In the genomic region with DNA sequence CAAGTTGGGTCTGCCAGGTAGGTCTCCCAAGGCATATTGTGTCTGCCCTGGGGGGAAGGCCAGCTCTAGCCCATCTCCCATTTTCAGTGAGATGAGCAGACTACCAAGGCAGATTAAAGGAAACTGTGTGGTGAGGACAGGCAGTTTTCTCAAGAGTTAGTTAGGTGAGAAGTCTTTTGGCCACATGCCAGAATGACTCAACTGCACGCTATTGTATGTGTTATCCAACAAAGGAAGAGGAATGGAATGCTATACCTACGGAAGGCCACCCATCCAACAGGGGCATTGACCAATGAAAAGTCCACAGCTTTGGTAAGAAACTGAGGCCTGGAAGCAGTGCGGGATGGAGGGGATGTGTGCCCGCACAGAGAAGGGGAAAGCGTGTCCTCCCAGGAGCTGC, we compare ENCODE assay signal across 16 cellular contexts.
DNase-seq lines count a peak whose midpoint lies in the region; ATAC-seq, FAIRE-seq and TF ChIP-seq lines count a peak whose summit lies in the region.
"Had no signal": no experiment of that assay in that cellular context is flagged by ENCODE, and none has a peak within 500 bp of the region (broad histone marks: within the 10 kb centered on the region; RNA-seq: fewer than 3 reads in every experiment).

No MANE protein-coding gene starts in this region.

- no peaks in the 10 kb centered on the region for H3K27me3 ChIP-seq in K562 (ENCODE audit: control insufficient read depth in 2 of 2, insufficient read depth in 2 of 2, low read length in 2 of 2)
- H3K27me3 ChIP-seq: BLaER1, ovary had no signal

- H3K27me3 Mint-ChIP-seq in mesothelial cell of epicardium (ENCODE audit: low read depth) = peaks cover 34% of the 10 kb centered on the region
- H3K27me3 Mint-ChIP-seq: memory B cell had no signal

- no peaks in the 10 kb centered on the region for H3K79me2 ChIP-seq in K562 (ENCODE audit: control insufficient read depth, insufficient read depth, low read length)

- no peak for TF ChIP-seq RAD21 in K562 (CRISPR knock-in tag; conservative IDR thresholded peaks at IDR 0.05 in 1 of 2, IDR thresholded peaks at IDR 0.05 in 1 of 2)

- POLR2A ChIA-PET in K562 (lab: Yijun Ruan, JAX) = no interaction called here

- no peaks in the 10 kb centered on the region for H3K4me1 ChIP-seq in K562 (replicated peaks in 1 of 2; ENCODE audit: control insufficient read depth in 2 of 2, insufficient read depth in 2 of 2, low read length in 2 of 2)
- H3K4me1 ChIP-seq: BLaER1 had no signal

- DNase-seq in COLO668 (lab: John Stamatoyannopoulos, UW; ENCODE audit: unreplicated experiment) (peak; percentile 11), NB4 (ENCODE audit: low read depth) (peak; percentile 4), K562 (ENCODE audit: extremely low read depth in 1 of 4, low spot score in 3 of 4) (no peak), kidney glomerular epithelial cell (lab: John Stamatoyannopoulos, UW) (peak; percentile 37), HCEC 1CT (no peak), SKM-1 (lab: John Stamatoyannopoulos, UW; ENCODE audit: unreplicated experiment) (no peak), mesothelial cell of epicardium (ENCODE audit: low spot score in 2 of 2, unreplicated experiment in 2 of 2) (no peak)
- no peak for DNase-seq in activated CD8-positive, alpha-beta memory T cell treated with anti-CD3 and anti-CD28 coated beads for 24 hours
- DNase-seq: activated naive CD8-positive, alpha-beta T cell treated with anti-CD3 and anti-CD28 coated beads, Interleukin-2, amount 50 U/mL, for 24 hours; activated T-cell treated with anti-CD3 and anti-CD28 coated beads for 4 hours; NCI-H1048; ovary had no signal

- H3K9me3 Mint-ChIP-seq in mesothelial cell of epicardium = no peaks in the 10 kb centered on the region
- H3K9me3 Mint-ChIP-seq: activated naive CD8-positive, alpha-beta T cell treated with anti-CD3 and anti-CD28 coated beads, Interleukin-2, amount 50 U/mL, for 24 hours; memory B cell had no signal

- no peak overlapping the region for H3K4me3 Mint-ChIP-seq in mesothelial cell of epicardium
- H3K4me3 Mint-ChIP-seq: activated naive CD8-positive, alpha-beta T cell treated with anti-CD3 and anti-CD28 coated beads, Interleukin-2, amount 50 U/mL, for 24 hours; memory B cell had no signal

- intact Hi-C loops in K562 (cut with micrococcal nuclease) = no loop called here

- no peaks in the 10 kb centered on the region for H4K20me1 ChIP-seq in K562 (replicated peaks; ENCODE audit: control insufficient read depth, insufficient read depth, low read length)
- H4K20me1 ChIP-seq: BLaER1 had no signal

- H3K9ac ChIP-seq in K562 (ENCODE audit: insufficient read depth in 1 of 2, low read depth in 2 of 2, low read length in 2 of 2) = no peak overlapping the region
- H3K9ac ChIP-seq: BLaER1 had no signal

- H2AFZ ChIP-seq in K562 (ENCODE audit: low read depth, low read length) = no peak overlapping the region

- H3K9me3 ChIP-seq in K562 (replicated peaks; ENCODE audit: control insufficient read depth, insufficient read depth, low read depth, low read length) = no peaks in the 10 kb centered on the region
- H3K9me3 ChIP-seq: BLaER1, ovary had no signal

- no peak overlapping the region for H3K27ac Mint-ChIP-seq in mesothelial cell of epicardium
- H3K27ac Mint-ChIP-seq: activated naive CD8-positive, alpha-beta T cell treated with anti-CD3 and anti-CD28 coated beads, Interleukin-2, amount 50 U/mL, for 24 hours; memory B cell had no signal

- H3K4me1 Mint-ChIP-seq in mesothelial cell of epicardium = no peaks in the 10 kb centered on the region
- H3K4me1 Mint-ChIP-seq: activated naive CD8-positive, alpha-beta T cell treated with anti-CD3 and anti-CD28 coated beads, Interleukin-2, amount 50 U/mL, for 24 hours; memory B cell had no signal

- ATAC-seq in K562 = no peak
- ATAC-seq: activated naive CD8-positive, alpha-beta T cell treated with anti-CD3 and anti-CD28 coated beads, Interleukin-2, amount 50 U/mL, for 24 hours had no signal

- no peaks in the 10 kb centered on the region for H3K9me1 ChIP-seq in K562 (ENCODE audit: control insufficient read depth, insufficient read depth, low read length)

- H3K36me3 Mint-ChIP-seq in mesothelial cell of epicardium = no peaks in the 10 kb centered on the region
- H3K36me3 Mint-ChIP-seq: memory B cell had no signal

- 0% methylated on average over 5 of the region's 5 CpGs for WGBS in K562 (ENCODE audit: insufficient coverage, low coverage, missing lambda C conversion rate)

- in situ Hi-C loops in K562 (cut with MboI) = no loop called here

- no peak overlapping the region for H3K4me2 ChIP-seq in K562 (ENCODE audit: insufficient read depth, low read length)
- H3K4me2 ChIP-seq: BLaER1 had no signal

- no peaks in the 10 kb centered on the region for H3K36me3 ChIP-seq in K562 (ENCODE audit: control insufficient read depth, insufficient read depth, low read length)
- H3K36me3 ChIP-seq: BLaER1, ovary, WERI-Rb-1 had no signal

- no peak overlapping the region for H3K27ac ChIP-seq in K562 (ENCODE audit: extremely low read depth, low read depth, low read length)
- H3K27ac ChIP-seq: BLaER1, ovary, WERI-Rb-1 had no signal

- TF ChIP-seq EP300 in K562 (IDR thresholded peaks at IDR 0.05; ENCODE audit: low read length) = no peak

- TF ChIP-seq CTCF in NB4 (IDR thresholded peaks at IDR 0.05; ENCODE audit: low read depth, low read length) (no peak), K562 (IDR thresholded peaks at IDR 0.05 in 2 of 3, conservative IDR thresholded peaks at IDR 0.05 in 1 of 3; ENCODE audit: insufficient read depth in 2 of 3, low read depth in 1 of 3, low read length in 3 of 3) (no peak), mesothelial cell of epicardium (IDR thresholded peaks at IDR 0.05; ENCODE audit: unreplicated experiment) (no peak)

- TF ChIP-seq POLR2A in NB4 (IDR thresholded peaks at IDR 0.05; ENCODE audit: extremely low read depth, insufficient read length) (no peak), K562 (conservative IDR thresholded peaks at IDR 0.05) (no peak)

- CTCF ChIA-PET in K562 (lab: Yijun Ruan, JAX; ENCODE audit: low intra/inter-chr PET ratio) = no interaction called here

- H3K4me3 ChIP-seq in NB4 (ENCODE audit: low read depth, low read length) = no peak overlapping the region
- no peak overlapping the region for H3K4me3 ChIP-seq in K562
- H3K4me3 ChIP-seq: BLaER1, ovary had no signal

- no TSS peak for BruUV-seq in K562 (replicated peaks; lab: Mats Ljungman, UMichigan)

- FAIRE-seq in K562 (lab: Jason Lieb, UNC) = no peak
- FAIRE-seq: G401.6 had no signal

TF ChIP-seq in K562, 482 proteins besides CTCF, POLR2A, EP300 and RAD21:
- TF ChIP-seq, protein P1, sequence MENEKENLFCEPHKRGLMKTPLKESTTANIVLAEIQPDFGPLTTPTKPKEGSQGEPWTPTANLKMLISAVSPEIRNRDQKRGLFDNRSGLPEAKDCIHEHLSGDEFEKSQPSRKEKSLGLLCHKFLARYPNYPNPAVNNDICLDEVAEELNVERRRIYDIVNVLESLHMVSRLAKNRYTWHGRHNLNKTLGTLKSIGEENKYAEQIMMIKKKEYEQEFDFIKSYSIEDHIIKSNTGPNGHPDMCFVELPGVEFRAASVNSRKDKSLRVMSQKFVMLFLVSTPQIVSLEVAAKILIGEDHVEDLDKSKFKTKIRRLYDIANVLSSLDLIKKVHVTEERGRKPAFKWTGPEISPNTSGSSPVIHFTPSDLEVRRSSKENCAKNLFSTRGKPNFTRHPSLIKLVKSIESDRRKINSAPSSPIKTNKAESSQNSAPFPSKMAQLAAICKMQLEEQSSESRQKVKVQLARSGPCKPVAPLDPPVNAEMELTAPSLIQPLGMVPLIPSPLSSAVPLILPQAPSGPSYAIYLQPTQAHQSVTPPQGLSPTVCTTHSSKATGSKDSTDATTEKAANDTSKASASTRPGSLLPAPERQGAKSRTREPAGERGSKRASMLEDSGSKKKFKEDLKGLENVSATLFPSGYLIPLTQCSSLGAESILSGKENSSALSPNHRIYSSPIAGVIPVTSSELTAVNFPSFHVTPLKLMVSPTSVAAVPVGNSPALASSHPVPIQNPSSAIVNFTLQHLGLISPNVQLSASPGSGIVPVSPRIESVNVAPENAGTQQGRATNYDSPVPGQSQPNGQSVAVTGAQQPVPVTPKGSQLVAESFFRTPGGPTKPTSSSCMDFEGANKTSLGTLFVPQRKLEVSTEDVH (IDR thresholded peaks at IDR 0.05; ENCODE audit: low read depth, partially characterized antibody) = no peak
- TF ChIP-seq NFIC (IDR thresholded peaks at IDR 0.05) = peak; percentile 57

Comparison
In these comparisons a context has a peak if more than half of its experiments do, and no peak if none do; other contexts are left out.
1. DNase-seq: peak in COLO668 (single experiment), NB4 (single experiment) and kidney glomerular epithelial cell (single experiment); none in K562 (0 of 4), HCEC 1CT (single experiment), activated CD8-positive, alpha-beta memory T cell treated with anti-CD3 and anti-CD28 coated beads for 24 hours (single experiment), SKM-1 (single experiment) and mesothelial cell of epicardium (0 of 2).